In genomic region chr14:77208266-77208978, GRCh38 we compare ENCODE assay signal across 8 cellular contexts. TPM values are rescaled to one million over a fixed set of nuclear protein-coding genes. Genes with fewer than 3 reads are reported as not detected.
DNase-seq lines count a peak whose midpoint lies in the region; ATAC-seq, FAIRE-seq and TF ChIP-seq lines count a peak whose summit lies in the region.

No MANE protein-coding gene starts in this region.

- no peak overlapping the region for H3K4me3 ChIP-seq in A549
- H3K4me3 ChIP-seq in H7 (ENCODE audit: insufficient read depth, low read depth, low read length), result no peak overlapping the region
- H3K4me3 ChIP-seq in Panc1 (ENCODE audit: low read depth in 2 of 2, low read length in 2 of 2), result no peak overlapping the region

- POLR2A ChIA-PET in A549 (lab: Yijun Ruan, JAX), result no interaction called here
- POLR2A ChIA-PET in Panc1 (lab: Charles Lee), result no interaction called here

- TF ChIP-seq EP300 in A549 (IDR thresholded peaks at IDR 0.05), result no peak

- H3K27me3 ChIP-seq in H7 (ENCODE audit: control insufficient read depth, insufficient read depth, low read length) (no peaks in the 10 kb centered on the region), Panc1 (ENCODE audit: control insufficient read depth, insufficient read depth, low read length) (no peaks in the 10 kb centered on the region)

- no peak for FAIRE-seq in A549 (lab: Jason Lieb, UNC)

- H3K36me3 ChIP-seq in H7 (replicated peaks; ENCODE audit: control insufficient read depth, insufficient read depth, low read length) (no peaks in the 10 kb centered on the region), Panc1 (ENCODE audit: control insufficient read depth, insufficient read depth, low read length) (no peaks in the 10 kb centered on the region)

- H3K9me3 ChIP-seq in A549 (no peaks in the 10 kb centered on the region), Panc1 (ENCODE audit: control insufficient read depth, insufficient read depth, low read depth, low read length) (no peaks in the 10 kb centered on the region)

- TF ChIP-seq CTCF in A549 (IDR thresholded peaks at IDR 0.05) (no peak), Panc1 (IDR thresholded peaks at IDR 0.05) (no peak)

- no peak for TF ChIP-seq POLR2A in A549 (IDR thresholded peaks at IDR 0.05; ENCODE audit: low read length)

- ATAC-seq in A549 (peak; percentile 70 to 73), Panc1 (peak; percentile 61), Right ventricle myocardium superior (ENCODE audit: poor library complexity) (peak; percentile 93), GM21576 (IDR thresholded peaks at IDR 0.05; ENCODE audit: unreplicated experiment) (no peak), GM21381 (IDR thresholded peaks at IDR 0.05; ENCODE audit: unreplicated experiment) (no peak)

- no peak overlapping the region for H3K4me2 ChIP-seq in A549

- no peak for TF ChIP-seq RAD21 in A549 (conservative IDR thresholded peaks at IDR 0.05 in 1 of 2, IDR thresholded peaks at IDR 0.05 in 1 of 2)

- WGBS in A549 (ENCODE audit: missing lambda C conversion rate), result 30% methylated on average over 10 of the region's 10 CpGs

- DNase-seq in A549 (ENCODE audit: low read depth in 1 of 2, low spot score in 1 of 2) (peak; percentile 47 to 61), H7 (peak; percentile 90), Panc1 (ENCODE audit: low read depth, low spot score) (no peak), Right ventricle myocardium superior (peak; percentile 76), retina (peak; percentile 67)
- peak; percentile 39 for DNase-seq in activated naive CD4-positive, alpha-beta T cell treated with Interleukin-2 at 50 U/mL for 16 hours

- CTCF ChIA-PET in A549 (lab: Yijun Ruan, JAX), result interaction anchor here (0.7 to 4.7 kb wide), 7 partner anchors 8 to 333 kb away, joined by 3 to 24 read pairs (median 4); no protein-coding TSS in a partner anchor
- CTCF ChIA-PET in Panc1 (lab: Charles Lee), result no interaction called here

- in situ Hi-C loops in Panc1 (cut with HindIII; ENCODE audit: low pct_unique_long_range_greater_than_20kb, low sequenced_read_pairs), result no loop called here

- intact Hi-C loops in Panc1 (cut with micrococcal nuclease; ENCODE audit: unreplicated experiment) (no loop called here), Right ventricle myocardium superior (cut with DNase I) (no loop called here)

- H3K4me1 ChIP-seq in A549, result no peaks in the 10 kb centered on the region
- H3K4me1 ChIP-seq in Panc1 (ENCODE audit: control insufficient read depth, insufficient read depth, low read length), result no peaks in the 10 kb centered on the region

- H3K27ac ChIP-seq in A549 (no peak overlapping the region), Panc1 (ENCODE audit: low read length) (no peak overlapping the region)

- BruUV-seq in Panc1 (replicated peaks; lab: Mats Ljungman, UMichigan), result no TSS peak

TF ChIP-seq in A549, 52 proteins besides CTCF, POLR2A, EP300 and RAD21:
- TF ChIP-seq EHMT2 (IDR thresholded peaks at IDR 0.05; ENCODE audit: low read depth), result peak; percentile 92
- TF ChIP-seq, protein P1, sequence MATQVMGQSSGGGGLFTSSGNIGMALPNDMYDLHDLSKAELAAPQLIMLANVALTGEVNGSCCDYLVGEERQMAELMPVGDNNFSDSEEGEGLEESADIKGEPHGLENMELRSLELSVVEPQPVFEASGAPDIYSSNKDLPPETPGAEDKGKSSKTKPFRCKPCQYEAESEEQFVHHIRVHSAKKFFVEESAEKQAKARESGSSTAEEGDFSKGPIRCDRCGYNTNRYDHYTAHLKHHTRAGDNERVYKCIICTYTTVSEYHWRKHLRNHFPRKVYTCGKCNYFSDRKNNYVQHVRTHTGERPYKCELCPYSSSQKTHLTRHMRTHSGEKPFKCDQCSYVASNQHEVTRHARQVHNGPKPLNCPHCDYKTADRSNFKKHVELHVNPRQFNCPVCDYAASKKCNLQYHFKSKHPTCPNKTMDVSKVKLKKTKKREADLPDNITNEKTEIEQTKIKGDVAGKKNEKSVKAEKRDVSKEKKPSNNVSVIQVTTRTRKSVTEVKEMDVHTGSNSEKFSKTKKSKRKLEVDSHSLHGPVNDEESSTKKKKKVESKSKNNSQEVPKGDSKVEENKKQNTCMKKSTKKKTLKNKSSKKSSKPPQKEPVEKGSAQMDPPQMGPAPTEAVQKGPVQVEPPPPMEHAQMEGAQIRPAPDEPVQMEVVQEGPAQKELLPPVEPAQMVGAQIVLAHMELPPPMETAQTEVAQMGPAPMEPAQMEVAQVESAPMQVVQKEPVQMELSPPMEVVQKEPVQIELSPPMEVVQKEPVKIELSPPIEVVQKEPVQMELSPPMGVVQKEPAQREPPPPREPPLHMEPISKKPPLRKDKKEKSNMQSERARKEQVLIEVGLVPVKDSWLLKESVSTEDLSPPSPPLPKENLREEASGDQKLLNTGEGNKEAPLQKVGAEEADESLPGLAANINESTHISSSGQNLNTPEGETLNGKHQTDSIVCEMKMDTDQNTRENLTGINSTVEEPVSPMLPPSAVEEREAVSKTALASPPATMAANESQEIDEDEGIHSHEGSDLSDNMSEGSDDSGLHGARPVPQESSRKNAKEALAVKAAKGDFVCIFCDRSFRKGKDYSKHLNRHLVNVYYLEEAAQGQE (IDR thresholded peaks at IDR 0.05), result peak; percentile 99
- TF ChIP-seq KDM5A (IDR thresholded peaks at IDR 0.05), result no peak
- TF ChIP-seq HOXB13 (CRISPR knock-in tag; IDR thresholded peaks at IDR 0.05; ENCODE audit: low read depth), result 0 out of 2 replicates have a peak, but pooled peaks have one; percentile 21

RNA-seq across cellular contexts. Expression of gene TMEM63C, which starts 26.8 kb away (rescaled TPM):
- polyA plus RNA-seq in A549 (2011; rRNA removed) (0.57 and 0.86 TPM in 2 replicates), A549 (2017; fragmentation: RNase III; extraction: RNeasy Plus Mini Kit Qiagen cat#74134 plus additional on column Dnase treatment) (0.43 to 0.91 TPM (median 0.73 TPM) in 3 replicates)
- polyA plus RNA-seq in A549 (2012; cell fraction: cytosol; rRNA removed), result 0.26 and 0.40 TPM in 2 replicates
- 0.72 and 0.82 TPM in 2 replicates for polyA plus RNA-seq in A549 (2012; cell fraction: nucleus; rRNA removed)
- 1.2 and 2.1 TPM in 2 replicates for polyA minus RNA-seq in A549 (2011; rRNA and poly(A)+ RNA removed)
- 2.1 and 2.2 TPM in 2 replicates for total RNA-seq in H7 (2014; rRNA removed; shearing (Covaris generic))
- total RNA-seq in Panc1 (2021; ENCODE audit: unreplicated experiment) (2.4 TPM), Right ventricle myocardium superior (2.9 TPM)
- polyA plus RNA-seq in Panc1 (2012; ENCODE audit: insufficient read length), result 4.1 TPM

Comparison
In these comparisons a context has a peak if more than half of its experiments do, and no peak if none do; other contexts are left out.
1. ATAC-seq: peak in A549 (2 of 2), Panc1 (single experiment) and Right ventricle myocardium superior (single experiment); none in GM21576 (single experiment) and GM21381 (single experiment).